Comparison of ENCODE assay signal across 31 cellular contexts in the genomic region with DNA sequence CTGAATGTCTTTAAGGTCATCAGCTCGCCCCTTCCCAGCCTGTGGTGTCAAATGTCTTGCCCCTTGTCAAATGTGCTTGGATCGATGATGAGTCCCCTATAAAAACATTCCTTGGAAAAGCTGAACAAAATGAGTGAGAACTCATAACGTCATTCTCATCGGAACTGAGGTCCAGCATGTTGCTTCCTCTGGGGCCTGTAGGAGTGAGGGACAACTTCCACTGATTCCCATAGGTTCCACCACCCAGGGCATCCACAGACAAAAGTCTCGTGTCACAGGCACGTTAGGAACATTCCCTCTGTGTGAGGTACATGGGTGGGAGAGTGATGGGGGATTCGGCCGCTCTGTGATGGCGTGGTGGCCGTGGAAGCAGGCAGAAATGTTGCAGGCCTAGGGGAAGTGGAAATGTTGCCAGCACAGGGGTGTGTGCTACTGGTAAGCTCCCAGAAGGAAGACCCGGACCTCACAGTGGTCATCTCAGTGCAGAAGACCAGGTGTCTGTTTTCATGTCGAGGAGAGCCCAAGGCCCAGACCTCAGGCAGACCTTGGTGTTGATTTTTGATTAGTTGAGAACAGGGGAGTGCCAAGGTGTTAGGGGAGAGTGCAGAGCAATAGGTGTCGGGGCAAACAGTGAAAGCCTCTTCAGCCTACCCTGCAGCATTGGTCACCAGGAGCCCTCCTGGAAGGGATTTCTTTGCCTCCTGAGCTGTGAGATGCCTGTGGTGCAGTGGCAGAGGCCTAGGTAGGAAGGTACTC.
DNase-seq lines count a peak whose midpoint lies in the region; ATAC-seq and TF ChIP-seq lines count a peak whose summit lies in the region.
"Had no signal": no experiment of that assay in that cellular context is flagged by ENCODE, and none has a peak within 500 bp of the region (broad histone marks: within the 10 kb centered on the region; RNA-seq: fewer than 3 reads in every experiment).

No MANE protein-coding gene starts in this region.

- TF ChIP-seq CTCF in endodermal cell (conservative IDR thresholded peaks at IDR 0.05) = no peak

- peaks cover 97% of the 10 kb centered on the region for H3K9me3 Mint-ChIP-seq in endodermal cell
- peaks cover 68 to 72% of the 10 kb centered on the region in 2 donors for H3K9me3 Mint-ChIP-seq in stimulated activated naive B cell treated with anti-CD40 and anti-IgM and Interleukin-4, amounts not matched to agents 10 μg/mL and 1 μg/mL and 100 μg/mL, for 72 hours

- peaks cover 98% of the 10 kb centered on the region for H3K9me3 ChIP-seq in endodermal cell (ENCODE audit: control insufficient read depth, low read length)
- H3K9me3 ChIP-seq in mucosa of rectum (ENCODE audit: control insufficient read depth in 2 of 2, low read length in 2 of 2) = peaks cover 66 to 69% of the 10 kb centered on the region in 2 donors
- peaks cover 89 to 100% (median 98%) of the 10 kb centered on the region in 5 donors for H3K9me3 ChIP-seq in subcutaneous abdominal adipose tissue (ENCODE audit: control insufficient read depth in 5 of 5, low read length in 5 of 5)

- peaks cover 97% of the 10 kb centered on the region for H3K36me3 Mint-ChIP-seq in endodermal cell (ENCODE audit: low read depth)
- H3K36me3 Mint-ChIP-seq in stimulated activated naive B cell treated with anti-CD40 and anti-IgM and Interleukin-4, amounts not matched to agents 10 μg/mL and 1 μg/mL and 100 μg/mL, for 72 hours = peaks cover 93 to 97% of the 10 kb centered on the region in 2 donors

- no peak overlapping the region for H3K27ac Mint-ChIP-seq in endodermal cell
- no peak overlapping the region for H3K27ac Mint-ChIP-seq in stimulated activated naive B cell treated with anti-CD40 and anti-IgM and Interleukin-4, amounts not matched to agents 10 μg/mL and 1 μg/mL and 100 μg/mL, for 72 hours
- H3K27ac Mint-ChIP-seq: activated CD8-positive, alpha-beta T cell treated with anti-CD3 and anti-CD28 coated beads for 36 hours; activated naive CD4-positive, alpha-beta T cell treated with anti-CD3 and anti-CD28 coated beads, Interleukin-2, amount 50 U/mL, for 72 hours; CD4-positive, CD25-positive, alpha-beta regulatory T cell; nephron; type B pancreatic cell had no signal

- no peaks in the 10 kb centered on the region for H3K27me3 Mint-ChIP-seq in endodermal cell (ENCODE audit: insufficient read depth)
- no peaks in the 10 kb centered on the region for H3K27me3 Mint-ChIP-seq in stimulated activated naive B cell treated with anti-CD40 and anti-IgM and Interleukin-4, amounts not matched to agents 10 μg/mL and 1 μg/mL and 100 μg/mL, for 72 hours
- H3K27me3 Mint-ChIP-seq: activated CD8-positive, alpha-beta T cell treated with anti-CD3 and anti-CD28 coated beads for 36 hours; CD4-positive, CD25-positive, alpha-beta regulatory T cell; type B pancreatic cell had no signal

- H3K9ac ChIP-seq in endodermal cell (ENCODE audit: extremely low read depth, low read length, poor library complexity, severe bottlenecking) (no peak overlapping the region), mucosa of rectum (ENCODE audit: low read depth in 1 of 2, low read length in 2 of 2) (no peak overlapping the region), subcutaneous abdominal adipose tissue (ENCODE audit: low read length in 5 of 5) (no peak overlapping the region)

- H3K27ac ChIP-seq in endodermal cell (ENCODE audit: low read depth, low read length) (no peak overlapping the region), mucosa of rectum (ENCODE audit: low read depth in 2 of 2, low read length in 2 of 2) (no peak overlapping the region), subcutaneous abdominal adipose tissue (ENCODE audit: low read depth, low read length) (no peak overlapping the region)
- H3K27ac ChIP-seq: 22Rv1, pancreas had no signal

- H3K4me1 Mint-ChIP-seq in endodermal cell = no peaks in the 10 kb centered on the region
- H3K4me1 Mint-ChIP-seq in stimulated activated naive B cell treated with anti-CD40 and anti-IgM and Interleukin-4, amounts not matched to agents 10 μg/mL and 1 μg/mL and 100 μg/mL, for 72 hours = no peaks in the 10 kb centered on the region
- H3K4me1 Mint-ChIP-seq: CD4-positive, CD25-positive, alpha-beta regulatory T cell; nephron had no signal

- H3K36me3 ChIP-seq in endodermal cell (ENCODE audit: control insufficient read depth, insufficient read depth, low read length) (peaks cover 97% of the 10 kb centered on the region), mucosa of rectum (ENCODE audit: control insufficient read depth in 2 of 2, insufficient read depth in 2 of 2, low read length in 2 of 2) (peaks cover 34 to 53% of the 10 kb centered on the region in 2 donors), subcutaneous abdominal adipose tissue (ENCODE audit: control insufficient read depth in 5 of 5, insufficient read depth in 5 of 5, low read length in 5 of 5) (peaks cover 11 to 74% (median 69%) of the 10 kb centered on the region in 5 donors)

- DNase-seq in activated CD8-positive, alpha-beta memory T cell treated with anti-CD3 and anti-CD28 coated beads for 24 hours = peak; percentile 32
- no peak for DNase-seq in activated CD8-positive, alpha-beta memory T cell treated with anti-CD3 and anti-CD28 coated beads, Interleukin-2, amount 50 U/mL, for 4 hours
- no peak for DNase-seq in endodermal cell
- no peak for DNase-seq in stimulated activated naive B cell treated with anti-CD40 and anti-IgM and Interleukin-4, amounts not matched to agents 10 μg/mL and 1 μg/mL and 100 μg/mL, for 72 hours
- DNase-seq: activated CD4-positive, alpha-beta T cell treated with anti-CD3 and anti-CD28 coated beads for 1 hour; activated CD8-positive, alpha-beta T cell treated with anti-CD3 and anti-CD28 coated beads for 36 hours; activated effector memory CD4-positive, alpha-beta T cell treated with Interleukin-2 at 50 U/mL for 16 hours; Calu3; CD4-positive, CD25-positive, alpha-beta regulatory T cell; cortex of kidney; DMS79 treated with DMSO at 0.1 percent for 48 hours; GDM1; Kasumi-1; NCI-H1417 treated with DMSO at 0.1 percent for 48 hours; NCI-H2081; NCI-H345; retina; SHP77 treated with DMSO at 0.1 percent for 48 hours; stimulated activated CD4-positive, alpha-beta T cell treated with anti-CD3 and anti-CD28 coated beads, Interleukin-4, amount 100 ng/mL, for 4 hours; substantia nigra; T-helper 2 cell had no signal

- no peak overlapping the region for H3K4me3 Mint-ChIP-seq in endodermal cell
- H3K4me3 Mint-ChIP-seq in stimulated activated naive B cell treated with anti-CD40 and anti-IgM and Interleukin-4, amounts not matched to agents 10 μg/mL and 1 μg/mL and 100 μg/mL, for 72 hours = no peak overlapping the region
- H3K4me3 Mint-ChIP-seq: activated CD8-positive, alpha-beta T cell treated with anti-CD3 and anti-CD28 coated beads for 36 hours; CD4-positive, CD25-positive, alpha-beta regulatory T cell; nephron had no signal

- no peaks in the 10 kb centered on the region for H3K4me1 ChIP-seq in endodermal cell (ENCODE audit: control insufficient read depth, insufficient read depth, low read length)
- H3K4me1 ChIP-seq in mucosa of rectum (ENCODE audit: control insufficient read depth in 2 of 2, insufficient read depth in 2 of 2, low read length in 2 of 2) = no peaks in the 10 kb centered on the region
- H3K4me1 ChIP-seq in subcutaneous abdominal adipose tissue (ENCODE audit: control insufficient read depth in 5 of 5, insufficient read depth in 5 of 5, low read length in 5 of 5) = no peaks in the 10 kb centered on the region
- H3K4me1 ChIP-seq: pancreas had no signal

- H3K4me3 ChIP-seq in endodermal cell (ENCODE audit: low read length) (peak overlapping the region; percentile 72), mucosa of rectum (ENCODE audit: low read length in 2 of 2) (peak overlapping the region; percentile 6 to 28), subcutaneous abdominal adipose tissue (ENCODE audit: low read depth in 1 of 5, low read length in 5 of 5) (peak overlapping the region; percentile 51 to 67 (median 58))
- H3K4me3 ChIP-seq: mucosa of descending colon, pancreas had no signal

- H3K27me3 ChIP-seq in endodermal cell (ENCODE audit: control insufficient read depth, insufficient read depth, low read length, poor library complexity, severe bottlenecking) = no peaks in the 10 kb centered on the region
- H3K27me3 ChIP-seq in mucosa of rectum (ENCODE audit: control insufficient read depth in 2 of 2, insufficient read depth in 2 of 2, low read length in 2 of 2) = no peaks in the 10 kb centered on the region
- no peaks in the 10 kb centered on the region for H3K27me3 ChIP-seq in subcutaneous abdominal adipose tissue (ENCODE audit: control insufficient read depth in 5 of 5, insufficient read depth in 4 of 5, low read length in 5 of 5)
- H3K27me3 ChIP-seq: pancreas had no signal

- ATAC-seq in HG02981 (IDR thresholded peaks at IDR 0.05; ENCODE audit: unreplicated experiment) = no peak
- ATAC-seq in GM21619 (IDR thresholded peaks at IDR 0.05; ENCODE audit: unreplicated experiment) = no peak
- ATAC-seq in stimulated activated naive B cell treated with anti-CD40 and anti-IgM and Interleukin-4, amounts not matched to agents 10 μg/mL and 1 μg/mL and 100 μg/mL, for 72 hours (replicated peaks) = no peak
- ATAC-seq: activated CD8-positive, alpha-beta T cell treated with anti-CD3 and anti-CD28 coated beads for 36 hours; activated naive CD4-positive, alpha-beta T cell treated with anti-CD3 and anti-CD28 coated beads, Interleukin-2, amount 50 U/mL, for 72 hours; mucosa of descending colon; pancreas had no signal

- 85 to 89% methylated on average over 8 to 13 of the region's 13 CpGs for WGBS in endodermal cell (ENCODE audit: insufficient coverage in 1 of 2, insufficient read length in 1 of 2), 2 experiments

Comparison
In these comparisons a context has a peak if more than half of its experiments do, and no peak if none do; other contexts are left out.
1. H3K4me3 ChIP-seq: peak in every context shown above with its lines; median percentile 72 in endodermal cell; 58 in subcutaneous abdominal adipose tissue; 17 in mucosa of rectum.